Comparison of ENCODE assay signal across 17 cellular contexts in the genomic region with DNA sequence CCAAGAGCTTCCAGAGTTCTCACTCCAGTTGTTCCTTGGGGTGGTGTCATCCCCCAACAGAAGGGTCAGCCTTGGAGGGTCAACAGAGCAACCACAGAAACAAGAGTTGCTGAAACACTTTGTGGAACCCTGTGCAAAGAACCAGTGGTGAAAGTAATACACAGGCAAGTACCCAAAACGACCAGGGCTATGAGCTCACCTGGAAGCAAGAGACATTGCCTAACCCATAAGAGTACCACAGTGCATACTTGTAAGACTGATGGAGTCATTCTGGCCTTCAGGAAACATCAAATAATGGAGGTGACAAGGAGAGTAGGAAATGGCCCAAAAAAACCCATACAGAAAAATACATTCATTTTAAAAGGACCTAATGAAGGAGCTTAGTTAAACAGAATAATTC.
DNase-seq lines count a peak whose midpoint lies in the region; ATAC-seq and TF ChIP-seq lines count a peak whose summit lies in the region.
"Had no signal": no experiment of that assay in that cellular context is flagged by ENCODE, and none has a peak within 500 bp of the region (broad histone marks: within the 10 kb centered on the region; RNA-seq: fewer than 3 reads in every experiment).

No MANE protein-coding gene starts in this region.

- H3F3A ChIP-seq in PC-9 (ENCODE audit: insufficient read depth, low read depth), result peaks cover 56% of the 10 kb centered on the region

- intact Hi-C loops in PC-9 (cut with micrococcal nuclease; ENCODE audit: unreplicated experiment), result no loop called here
- intact Hi-C loops in esophagus squamous epithelium (cut with DNase I), result no loop called here
- intact Hi-C loops in psoas muscle (cut with DNase I), result loop anchor here (5.0 kb wide), 2 partner anchors 87 to 92 kb away; no protein-coding TSS in a partner anchor

- in situ Hi-C loops in KBM-7 (cut with MboI; ENCODE audit: low pct_unique_long_range_greater_than_20kb, low sequenced_read_pairs), result no loop called here

- H3K4me1 ChIP-seq in PC-9 (replicated peaks; ENCODE audit: insufficient read depth) (peaks cover 62% of the 10 kb centered on the region), esophagus squamous epithelium (peaks cover 15 to 77% (median 21%) of the 10 kb centered on the region in 3 donors), psoas muscle (peaks cover 12% of the 10 kb centered on the region)

- H3K9me2 ChIP-seq in PC-9 (ENCODE audit: insufficient read depth), result no peaks in the 10 kb centered on the region

- ATAC-seq in psoas muscle, result peak in 1 of 4 donors; percentile 23
- ATAC-seq in GM21367 (IDR thresholded peaks at IDR 0.05; ENCODE audit: unreplicated experiment), result no peak
- no peak for ATAC-seq in GM18498 (IDR thresholded peaks at IDR 0.05; ENCODE audit: unreplicated experiment)

- WGBS in esophagus squamous epithelium, 2 donors, result 45 to 78% methylated on average over 1 of the region's 1 CpG
- 41 to 66% (median 45%) methylated on average over 1 of the region's 1 CpG for WGBS in psoas muscle, 3 donors

- H3K4me3 ChIP-seq in PC-9, result peak overlapping the region; percentile 48; the same call in 1 of the 2 replicates
- H3K4me3 ChIP-seq in esophagus squamous epithelium, result no peak overlapping the region
- no peak overlapping the region for H3K4me3 ChIP-seq in psoas muscle
- H3K4me3 ChIP-seq: heart left ventricle, right atrium auricular region had no signal

- no peaks in the 10 kb centered on the region for H3K79me2 ChIP-seq in PC-9 (ENCODE audit: low read depth)

- CTCF ChIA-PET in PC-9 (lab: Charles Lee), result no interaction called here

- peak overlapping the region; percentile 56 for H2AFZ ChIP-seq in PC-9

- no peaks in the 10 kb centered on the region for H3K27me3 ChIP-seq in PC-9 (ENCODE audit: insufficient read depth, low read depth)
- no peaks in the 10 kb centered on the region for H3K27me3 ChIP-seq in esophagus squamous epithelium
- no peaks in the 10 kb centered on the region for H3K27me3 ChIP-seq in psoas muscle (ENCODE audit: insufficient read depth in 3 of 3, low read length in 2 of 3)
- H3K27me3 ChIP-seq: heart left ventricle, right atrium auricular region had no signal

- POLR2A ChIA-PET in PC-9 (lab: Charles Lee; ENCODE audit: unreplicated experiment), result interaction anchor here (0.5 kb wide), 2 partner anchors 46 to 53 kb away, joined by 6 to 7 read pairs; no protein-coding TSS in a partner anchor

- H3K36me3 ChIP-seq in PC-9 (ENCODE audit: low read depth), result no peaks in the 10 kb centered on the region; the same call in 1 of the 2 replicates
- no peaks in the 10 kb centered on the region for H3K36me3 ChIP-seq in esophagus squamous epithelium
- H3K36me3 ChIP-seq in psoas muscle (ENCODE audit: insufficient read depth in 1 of 2, low read depth in 1 of 2), result no peaks in the 10 kb centered on the region
- H3K36me3 ChIP-seq: heart left ventricle, right atrium auricular region had no signal

- TF ChIP-seq CTCF in PC-9 (conservative IDR thresholded peaks at IDR 0.05) (no peak), esophagus squamous epithelium (IDR thresholded peaks at IDR 0.05) (no peak), psoas muscle (IDR thresholded peaks at IDR 0.05) (no peak)

- no peaks in the 10 kb centered on the region for H4K20me1 ChIP-seq in PC-9 (ENCODE audit: insufficient read depth)

- H3K27ac ChIP-seq in PC-9, result peak overlapping the region; percentile 98
- peak overlapping the region; percentile 77 to 94 (median 88) for H3K27ac ChIP-seq in esophagus squamous epithelium
- H3K27ac ChIP-seq in psoas muscle, result peak overlapping the region; percentile 97
- H3K27ac ChIP-seq: right atrium auricular region had no signal

- DNase-seq in DMS79 treated with DMSO at 0.1 percent for 48 hours (lab: John Stamatoyannopoulos, UW) (peak; percentile 7), PC-9 (no peak), esophagus squamous epithelium (lab: John Stamatoyannopoulos, UW) (no peak), psoas muscle (no peak), KBM-7 (no peak)
- no peak for DNase-seq in activated effector memory CD4-positive, alpha-beta T cell treated with anti-CD3 and anti-CD28 coated beads, Interleukin-2, amount 50 U/mL, for 16 hours
- DNase-seq: activated CD4-positive, alpha-beta T cell treated with anti-CD3 and anti-CD28 coated beads for 4 hours; activated naive CD4-positive, alpha-beta T cell treated with anti-CD3 and anti-CD28 coated beads, Interleukin-2, amount 50 U/mL, for 16 hours; activated T-cell treated with anti-CD3 and anti-CD28 coated beads for 4 hours; AML-193; GF-D8; heart left ventricle; mesendoderm; NCI-H187 had no signal

- no peaks in the 10 kb centered on the region for H3K9me3 ChIP-seq in PC-9 (ENCODE audit: insufficient read depth, low read depth)
- H3K9me3 ChIP-seq in esophagus squamous epithelium, result no peaks in the 10 kb centered on the region
- H3K9me3 ChIP-seq in psoas muscle, result no peaks in the 10 kb centered on the region
- H3K9me3 ChIP-seq: heart left ventricle, right atrium auricular region had no signal

- peak overlapping the region; percentile 82 for H3K4me2 ChIP-seq in PC-9

- no TSS peak for BruUV-seq in PC-9 (replicated peaks; lab: Mats Ljungman, UMichigan)

- TF ChIP-seq POLR2A in esophagus squamous epithelium (IDR thresholded peaks at IDR 0.05), result no peak

Comparison
In these comparisons a context has a peak if more than half of its experiments do, and no peak if none do; other contexts are left out.
1. intact Hi-C loops: an anchor here in psoas muscle (5.0 kb wide); none called in PC-9 and esophagus squamous epithelium.